ENCODE assay signal across 21 cellular contexts in genomic region chr18:3871687-3872086, GRCh38.
DNase-seq lines count a peak whose midpoint lies in the region; ATAC-seq, FAIRE-seq and TF ChIP-seq lines count a peak whose summit lies in the region.
"Had no signal": no experiment of that assay in that cellular context is flagged by ENCODE, and none has a peak within 500 bp of the region (broad histone marks: within the 10 kb centered on the region; RNA-seq: fewer than 3 reads in every experiment).

No MANE protein-coding gene starts in this region.

- H3K27ac ChIP-seq in dorsolateral prefrontal cortex: peak overlapping the region in 53 of 59 donors; percentile 1 to 89 (median 61)
- H3K27ac ChIP-seq: BLaER1 treated with 17β-estradiol and CSF1 and Interleukin-3, amounts not matched to agents 10 nM and 100 nM had no signal

- no peak for ATAC-seq in HG02938 (IDR thresholded peaks at IDR 0.05; ENCODE audit: unreplicated experiment)
- ATAC-seq: CD8-positive, alpha-beta T cell; GM23338; K562 had no signal

- peak; percentile 69 for FAIRE-seq in urothelium cell line (lab: Jason Lieb, UNC)
- FAIRE-seq: GM12891, GM19239, H54, HTR-8/SVneo, K562 had no signal

- in situ Hi-C loops in G401 (cut with HindIII; ENCODE audit: low sequenced_read_pairs): loop anchor here (25.0 kb wide), 1 partner anchor 184 kb away; no protein-coding TSS in a partner anchor

- TF ChIP-seq CTCF in dorsolateral prefrontal cortex (IDR thresholded peaks at IDR 0.05 in 54 of 56, conservative IDR thresholded peaks at IDR 0.05 in 2 of 56; ENCODE audit: low read depth in 1 of 56, partially characterized antibody in 56 of 56): no peak

- peak overlapping the region in 55 of 59 donors; percentile 7 to 70 (median 50) for H3K4me3 ChIP-seq in dorsolateral prefrontal cortex
- H3K4me3 ChIP-seq: BLaER1 treated with 17β-estradiol and CSF1 and Interleukin-3, amounts not matched to agents 10 nM and 100 nM; GM23338; K562 had no signal

- H3K27me3 ChIP-seq in dorsolateral prefrontal cortex: peaks cover 0 to 6% (median 0%) of the 10 kb centered on the region in 45 donors
- H3K27me3 ChIP-seq: BLaER1 treated with 17β-estradiol and CSF1 and Interleukin-3, amounts not matched to agents 10 nM and 100 nM had no signal

- intact Hi-C loops in dorsolateral prefrontal cortex (cut with DNase I): loop anchor here (5.0 to 10.0 kb wide), 3 partner anchors 97 to 126 kb away; no protein-coding TSS in a partner anchor

- DNase-seq in G401 (ENCODE audit: low spot score) (peak; percentile 61), RPMI8226 (peak; percentile 20), dorsolateral prefrontal cortex (no peak), urothelium cell line (ENCODE audit: low spot score) (no peak), AG08396 (ENCODE audit: low spot score) (no peak)
- DNase-seq in activated CD8-positive, alpha-beta memory T cell treated with anti-CD3 and anti-CD28 coated beads, Interleukin-2, amount 50 U/mL, for 48 hours: no peak
- DNase-seq: CD8-positive, alpha-beta T cell; DMS 273 treated with DMSO at 0.1 percent for 48 hours; DMS53; DND-41; EL; HCEC 1CT; IMR-90 had no signal

Comparison
In these comparisons a context has a peak if more than half of its experiments do, and no peak if none do; other contexts are left out.
1. DNase-seq: peak in G401 (single experiment) and RPMI8226 (single experiment); none in dorsolateral prefrontal cortex (0 of 10), urothelium cell line (single experiment), AG08396 (single experiment) and activated CD8-positive, alpha-beta memory T cell treated with anti-CD3 and anti-CD28 coated beads, Interleukin-2, amount 50 U/mL, for 48 hours (single experiment).